ENCODE assay signal across 8 cellular contexts in genomic region chr1:17010601-17011438, GRCh38. TPM values are rescaled to one million over a fixed set of nuclear protein-coding genes. Genes with fewer than 3 reads are reported as not detected.
A peak's percentile ranks its signal among the peaks of the same experiment; 100 is the strongest.
DNase-seq lines count a peak whose midpoint lies in the region; TF ChIP-seq lines count a peak whose summit lies in the region.

No MANE protein-coding gene starts in this region.

- H3K9me2 ChIP-seq in SU-DHL-6 (replicated peaks; ENCODE audit: insufficient read depth, low read length): no peaks in the 10 kb centered on the region

- CTCF ChIA-PET in HEK293T (lab: Yijun Ruan, JAX): interaction anchor here (1.0 kb wide), 1 partner anchor 24 kb away, joined by 4 read pairs; no protein-coding TSS in a partner anchor

- no peak overlapping the region for H3K27ac ChIP-seq in SU-DHL-6 (ENCODE audit: low read depth, low read length)
- H3K27ac ChIP-seq in tibial artery: peak overlapping the region; percentile 56 to 63

- H3K79me2 ChIP-seq in SU-DHL-6 (ENCODE audit: insufficient read depth, low read length): no peaks in the 10 kb centered on the region

- H4K20me1 ChIP-seq in SU-DHL-6 (ENCODE audit: low read depth, low read length): no peaks in the 10 kb centered on the region; the same call in 1 of the 2 replicates

- H3K4me2 ChIP-seq in SU-DHL-6 (ENCODE audit: low read depth, low read length, poor library complexity, severe bottlenecking): peak overlapping the region; percentile 61

- H3F3A ChIP-seq in SU-DHL-6 (ENCODE audit: insufficient read depth): no peaks in the 10 kb centered on the region

- no peaks in the 10 kb centered on the region for H3K9me3 ChIP-seq in SU-DHL-6 (ENCODE audit: insufficient read depth, low read length)
- no peaks in the 10 kb centered on the region for H3K9me3 ChIP-seq in tibial artery

- H3K27me3 ChIP-seq in SU-DHL-6 (ENCODE audit: low read length) (no peaks in the 10 kb centered on the region), tibial artery (no peaks in the 10 kb centered on the region)

- POLR2A ChIA-PET in HEK293T (lab: Yijun Ruan, JAX): interaction anchor here (0.8 kb wide), 1 partner anchor 8 kb away, joined by 3 read pairs; no protein-coding TSS in a partner anchor

- no peak for TF ChIP-seq CTCF in HFF-Myc (IDR thresholded peaks at IDR 0.05; ENCODE audit: low read depth, low read length, missing control alignments)
- no peak for TF ChIP-seq CTCF in SU-DHL-6 (IDR thresholded peaks at IDR 0.05; ENCODE audit: insufficient read depth, low read length, poor library complexity, severe bottlenecking)
- TF ChIP-seq CTCF in tibial artery (IDR thresholded peaks at IDR 0.05): no peak

- H3K9ac ChIP-seq in SU-DHL-6 (ENCODE audit: low read length): peak overlapping the region; percentile 59

- H3K4me1 ChIP-seq in tibial artery: peaks cover 0 to 25% (median 18%) of the 10 kb centered on the region in 4 donors

- H2AFZ ChIP-seq in SU-DHL-6 (ENCODE audit: low read depth, low read length, severe bottlenecking): peak overlapping the region; percentile 76

- H3K36me3 ChIP-seq in SU-DHL-6 (ENCODE audit: low read length) (no peaks in the 10 kb centered on the region), tibial artery (peaks cover 0 to 6% (median under 1%) of the 10 kb centered on the region in 3 donors)

- intact Hi-C loops in tibial artery (cut with DNase I; ENCODE audit: low total_unique reads): no loop called here

- H3K4me3 ChIP-seq in HFF-Myc (replicated peaks; ENCODE audit: low read depth, low read length) (peak overlapping the region; percentile 70), SU-DHL-6 (ENCODE audit: insufficient read depth, low read length, poor library complexity, severe bottlenecking) (peak overlapping the region; percentile 59), tibial artery (peak overlapping the region; percentile 79 to 80)

- peak; percentile 22 for DNase-seq in COR-L47 (lab: John Stamatoyannopoulos, UW)
- no peak for DNase-seq in HFF-Myc (ENCODE audit: extremely low read depth, low read depth)
- DNase-seq in dermis microvascular lymphatic vessel endothelial cell (ENCODE audit: low read depth in 2 of 2): peak; percentile 18 to 71
- peak; percentile 17 for DNase-seq in medulla oblongata (ENCODE audit: extremely low spot score)
- DNase-seq in tibial artery: peak in 1 of 2 donors; percentile 55
- no peak for DNase-seq in HEK293T (ENCODE audit: extremely low spot score)
- DNase-seq in occipital lobe (lab: John Stamatoyannopoulos, UW): no peak

TF ChIP-seq in HEK293T, 16 proteins besides CTCF, POLR2A, EP300 and RAD21:
- no peak for TF ChIP-seq ARNT (IDR thresholded peaks at IDR 0.05)
- no peak for TF ChIP-seq FOXM1 (IDR thresholded peaks at IDR 0.05; ENCODE audit: borderline replicate concordance)
- no peak for TF ChIP-seq SP1 (IDR thresholded peaks at IDR 0.05)
- no peak for TF ChIP-seq TARDBP (IDR thresholded peaks at IDR 0.05)
- TF ChIP-seq HDGF (IDR thresholded peaks at IDR 0.05; ENCODE audit: borderline replicate concordance): no peak
- TF ChIP-seq ELF4 (IDR thresholded peaks at IDR 0.05): no peak
- TF ChIP-seq LEF1 (IDR thresholded peaks at IDR 0.05; ENCODE audit: borderline replicate concordance): no peak
- no peak for TF ChIP-seq FOXK2 (IDR thresholded peaks at IDR 0.05)
- no peak for TF ChIP-seq BHLHE40 (IDR thresholded peaks at IDR 0.05; ENCODE audit: borderline replicate concordance)
- TF ChIP-seq FOXA1 (IDR thresholded peaks at IDR 0.05): no peak
- TF ChIP-seq PKNOX1 (IDR thresholded peaks at IDR 0.05): no peak
- TF ChIP-seq SUZ12 (IDR thresholded peaks at IDR 0.05): no peak
- TF ChIP-seq CTBP1 (IDR thresholded peaks at IDR 0.05; ENCODE audit: borderline replicate concordance): no peak
- TF ChIP-seq L3MBTL2 (conservative IDR thresholded peaks at IDR 0.05): no peak
- TF ChIP-seq ZNF384 (IDR thresholded peaks at IDR 0.05): no peak
- TF ChIP-seq NFRKB (IDR thresholded peaks at IDR 0.05): no peak
TF ChIP-seq in HEK293T: peak in this region for 0.

RNA-seq across cellular contexts. Expression of gene ATP13A2, which starts 0.9 kb away (rescaled TPM):
- 25.0 and 55.6 TPM in 2 replicates for total RNA-seq in dermis microvascular lymphatic vessel endothelial cell
- 59.4 TPM for total RNA-seq in occipital lobe

RNA-seq across cellular contexts. Expression of gene MFAP2, which starts 30.4 kb away (rescaled TPM):
- 8.9 and 55.3 TPM in 2 replicates for total RNA-seq in dermis microvascular lymphatic vessel endothelial cell
- total RNA-seq in occipital lobe: 5.6 TPM

RNA-seq across cellular contexts. Expression of gene SDHB, which starts 43.0 kb away (rescaled TPM):
- total RNA-seq in dermis microvascular lymphatic vessel endothelial cell: 134 and 143 TPM in 2 replicates
- total RNA-seq in occipital lobe: 67.1 TPM

Comparison
In these comparisons a context has a peak if more than half of its experiments do, and no peak if none do; other contexts are left out.
1. DNase-seq: peak in COR-L47 (single experiment), dermis microvascular lymphatic vessel endothelial cell (2 of 2) and medulla oblongata (single experiment); none in HFF-Myc (single experiment), HEK293T (single experiment) and occipital lobe (single experiment).
2. Peak in every context shown above with its lines, with median percentiles within 50 percentile points of each other: H3K4me3 ChIP-seq.